ENCODE assay signal across 1 cellular context in the genomic region with DNA sequence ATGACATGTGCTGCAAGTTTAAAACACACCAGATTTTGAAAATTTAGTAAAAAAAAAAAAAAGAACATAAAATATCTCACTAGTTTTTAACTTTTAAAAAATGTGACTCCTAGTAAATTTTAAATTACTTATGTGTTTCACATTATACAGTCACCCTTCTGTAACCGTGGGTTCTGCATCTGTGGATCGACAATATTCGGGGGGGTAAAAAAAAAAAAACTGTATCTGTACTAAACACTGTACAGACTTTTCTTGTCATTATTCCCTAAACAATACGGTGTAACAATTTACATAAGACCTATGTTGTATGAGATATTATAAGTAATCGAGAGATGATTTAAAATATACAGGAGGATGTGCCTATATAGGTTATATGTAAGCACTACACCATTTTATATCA.
TF ChIP-seq lines count a peak whose summit lies in the region.

No MANE protein-coding gene starts in this region.

TF ChIP-seq in K562, 482 proteins besides CTCF, POLR2A, EP300 and RAD21:
- TF ChIP-seq ZNF778 (CRISPR knock-in tag; IDR thresholded peaks at IDR 0.05), result no peak
- 0 out of 2 replicates have a peak, but pooled peaks have one; percentile 5 for TF ChIP-seq POLR2H (tag; IDR thresholded peaks at IDR 0.05; ENCODE audit: low read depth)
- TF ChIP-seq, protein P1, sequence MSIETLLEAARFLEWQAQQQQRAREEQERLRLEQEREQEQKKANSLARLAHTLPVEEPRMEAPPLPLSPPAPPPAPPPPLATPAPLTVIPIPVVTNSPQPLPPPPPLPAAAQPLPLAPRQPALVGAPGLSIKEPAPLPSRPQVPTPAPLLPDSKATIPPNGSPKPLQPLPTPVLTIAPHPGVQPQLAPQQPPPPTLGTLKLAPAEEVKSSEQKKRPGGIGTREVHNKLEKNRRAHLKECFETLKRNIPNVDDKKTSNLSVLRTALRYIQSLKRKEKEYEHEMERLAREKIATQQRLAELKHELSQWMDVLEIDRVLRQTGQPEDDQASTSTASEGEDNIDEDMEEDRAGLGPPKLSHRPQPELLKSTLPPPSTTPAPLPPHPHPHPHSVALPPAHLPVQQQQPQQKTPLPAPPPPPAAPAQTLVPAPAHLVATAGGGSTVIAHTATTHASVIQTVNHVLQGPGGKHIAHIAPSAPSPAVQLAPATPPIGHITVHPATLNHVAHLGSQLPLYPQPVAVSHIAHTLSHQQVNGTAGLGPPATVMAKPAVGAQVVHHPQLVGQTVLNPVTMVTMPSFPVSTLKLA (conservative IDR thresholded peaks at IDR 0.05), result 0 out of 4 replicates have a peak, but pooled peaks of 1 of the 2 experiments have one; percentile 5
- TF ChIP-seq RBFOX2 (IDR thresholded peaks at IDR 0.05; ENCODE audit: low read depth, low read length), result peak; percentile 20; the same call in 1 of the 2 replicates
